Comparison of ENCODE assay signal across 13 cellular contexts in the genomic region with DNA sequence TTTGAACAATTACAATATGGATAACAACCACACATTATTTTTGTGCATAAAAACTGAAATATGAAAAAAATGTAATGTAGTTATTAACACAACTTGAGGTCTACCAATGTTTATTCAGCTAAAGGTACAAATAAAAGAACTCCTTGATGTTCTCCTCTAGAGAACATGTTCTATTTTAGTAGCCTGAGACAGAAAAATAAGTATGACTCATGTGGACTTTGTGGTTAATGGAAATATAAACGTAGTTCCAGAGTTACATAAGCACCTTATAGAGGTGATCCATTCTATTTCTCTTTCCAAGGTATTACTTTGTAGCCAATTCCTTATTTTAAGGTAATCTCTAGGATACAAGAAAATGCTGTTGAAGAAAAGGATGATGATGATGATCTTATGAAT. TPM values are rescaled to one million over a fixed set of nuclear protein-coding genes. Genes with fewer than 3 reads are reported as not detected.
DNase-seq lines count a peak whose midpoint lies in the region; ATAC-seq and TF ChIP-seq lines count a peak whose summit lies in the region.
"Had no signal": no experiment of that assay in that cellular context is flagged by ENCODE, and none has a peak within 500 bp of the region (broad histone marks: within the 10 kb centered on the region; RNA-seq: fewer than 3 reads in every experiment).

No MANE protein-coding gene starts in this region.

- H3K27ac ChIP-seq in VCaP, result peak overlapping the region; percentile 75
- peak overlapping the region; percentile 67 for H3K27ac ChIP-seq in skeletal muscle tissue (ENCODE audit: low read depth, low read length)
- H3K27ac ChIP-seq: right lobe of liver had no signal

- no peak overlapping the region for H3K9ac ChIP-seq in skeletal muscle tissue (ENCODE audit: low read depth in 1 of 3, low read length in 3 of 3)

- no peaks in the 10 kb centered on the region for H3K27me3 ChIP-seq in skeletal muscle tissue (ENCODE audit: control insufficient read depth in 3 of 3, insufficient read depth in 3 of 3, low read length in 3 of 3)
- H3K27me3 ChIP-seq: right lobe of liver had no signal

- DNase-seq in HS-5 (ENCODE audit: low read depth) (peak; percentile 4), fibroblast of villous mesenchyme (ENCODE audit: low read depth) (peak; percentile 51), GM13976 (ENCODE audit: low spot score) (no peak)
- no peak for DNase-seq in activated effector memory CD4-positive, alpha-beta T cell treated with anti-CD3 and anti-CD28 coated beads, Interleukin-2, amount 50 U/mL, for 16 hours
- DNase-seq: activated T-cell treated with anti-CD3 and anti-CD28 coated beads, Interleukin-2, amount 50 U/mL, for 4 hours; DMS79 treated with DMSO at 0.1 percent for 48 hours; head of caudate nucleus; midbrain; NCI-H2029 treated with DMSO at 0.1 percent for 48 hours; right lobe of liver had no signal

- H3K4me1 ChIP-seq in skeletal muscle tissue (ENCODE audit: control insufficient read depth in 3 of 3, insufficient read depth in 3 of 3, low read length in 3 of 3), result peaks cover 9 to 12% (median 9%) of the 10 kb centered on the region in 3 donors
- H3K4me1 ChIP-seq: right lobe of liver had no signal

- TF ChIP-seq CTCF in VCaP (conservative IDR thresholded peaks at IDR 0.05), result no peak
- no peak for TF ChIP-seq CTCF in fibroblast of villous mesenchyme (IDR thresholded peaks at IDR 0.05; ENCODE audit: insufficient read depth, low read depth, low read length)
- no peak for TF ChIP-seq CTCF in GM13976 (IDR thresholded peaks at IDR 0.05; ENCODE audit: borderline replicate concordance, control extremely low read depth, extremely low read depth, insufficient read depth, missing control alignments)

- no peak for ATAC-seq in HG03108 (IDR thresholded peaks at IDR 0.05; ENCODE audit: unreplicated experiment)
- ATAC-seq: activated T-cell treated with anti-CD3 and anti-CD28 coated beads, Interleukin-2, amount 50 U/mL, for 4 hours had no signal

- peaks cover 4 to 12% (median 9%) of the 10 kb centered on the region in 3 donors for H3K36me3 ChIP-seq in skeletal muscle tissue (ENCODE audit: control insufficient read depth in 3 of 3, insufficient read depth in 3 of 3, low read length in 3 of 3)

- in situ Hi-C loops in GM13976 (cut with MboI; ENCODE audit: low sequenced_read_pairs, unreplicated experiment), result no loop called here

- no peaks in the 10 kb centered on the region for H3K9me3 ChIP-seq in skeletal muscle tissue (ENCODE audit: control insufficient read depth in 3 of 3, low read length in 3 of 3)
- H3K9me3 ChIP-seq: right lobe of liver had no signal

- H3K4me3 ChIP-seq in fibroblast of villous mesenchyme (ENCODE audit: low read depth, low read length) (no peak overlapping the region), skeletal muscle tissue (ENCODE audit: low read length in 3 of 3) (no peak overlapping the region)
- H3K4me3 ChIP-seq: right lobe of liver had no signal

RNA-seq across cellular contexts. Expression of a gene that starts 25.7 kb away (rescaled TPM):
- 8.7 and 11.7 TPM in 2 replicates for total RNA-seq in fibroblast of villous mesenchyme
- 7.8 TPM for total RNA-seq in skeletal muscle tissue

RNA-seq across cellular contexts. Expression of a gene that starts 25.7 kb away (rescaled TPM):
- total RNA-seq in fibroblast of villous mesenchyme (108 and 134 TPM in 2 replicates), skeletal muscle tissue (102 TPM)

Comparison
In these comparisons a context has a peak if more than half of its experiments do, and no peak if none do; other contexts are left out.
1. DNase-seq: peak in HS-5 (single experiment) and fibroblast of villous mesenchyme (single experiment); none in activated effector memory CD4-positive, alpha-beta T cell treated with anti-CD3 and anti-CD28 coated beads, Interleukin-2, amount 50 U/mL, for 16 hours (single experiment) and GM13976 (single experiment).